In the genomic region with DNA sequence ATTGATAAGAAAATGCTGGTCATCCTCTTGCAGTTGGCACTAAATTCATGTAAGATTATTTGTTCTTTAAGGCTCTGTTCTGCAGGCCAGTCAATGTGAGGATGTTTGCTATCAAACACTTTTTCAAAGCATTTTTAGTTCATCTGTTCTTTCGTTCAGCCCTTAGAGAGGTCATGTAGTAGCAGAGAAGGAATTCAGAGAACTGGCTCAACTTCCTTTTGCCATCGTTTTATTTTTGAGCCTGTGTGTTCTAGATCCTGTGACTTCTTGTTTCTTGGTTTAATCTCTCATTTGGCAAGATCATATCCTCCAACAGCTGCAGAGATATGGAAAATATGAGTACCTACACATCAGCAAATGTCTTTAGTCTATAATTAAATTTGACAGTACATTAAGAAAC, we compare ENCODE assay signal across 16 cellular contexts.
DNase-seq lines count a peak whose midpoint lies in the region; ATAC-seq, FAIRE-seq and TF ChIP-seq lines count a peak whose summit lies in the region.
"Had no signal": no experiment of that assay in that cellular context is flagged by ENCODE, and none has a peak within 500 bp of the region (broad histone marks: within the 10 kb centered on the region; RNA-seq: fewer than 3 reads in every experiment).

No MANE protein-coding gene starts in this region.

- H3K4me3 ChIP-seq in liver (ENCODE audit: low read depth in 1 of 3, low read length in 3 of 3) (no peak overlapping the region), HepG2 (replicated peaks in 1 of 3; ENCODE audit: insufficient read depth in 1 of 3, low read depth in 2 of 3, low read length in 3 of 3) (no peak overlapping the region)
- H3K4me3 ChIP-seq: A549 had no signal

- H3K9ac ChIP-seq in liver (ENCODE audit: low read depth in 1 of 2, low read length in 2 of 2) = no peak overlapping the region
- H3K9ac ChIP-seq in HepG2 (ENCODE audit: insufficient read depth, low read depth, low read length) = no peak overlapping the region

- no TSS peak for BruUV-seq in HepG2 (replicated peaks; lab: Mats Ljungman, UMichigan)

- H3K36me3 Mint-ChIP-seq in T-helper 17 cell (ENCODE audit: low read depth) = peaks cover 2% of the 10 kb centered on the region
- no peaks in the 10 kb centered on the region for H3K36me3 Mint-ChIP-seq in central memory CD8-positive, alpha-beta T cell (ENCODE audit: insufficient read depth)
- H3K36me3 Mint-ChIP-seq in stimulated activated memory B cell treated with anti-CD40 and anti-IgM and Interleukin-4, amounts not matched to agents 10 μg/mL and 1 μg/mL and 100 μg/mL, for 72 hours = no peaks in the 10 kb centered on the region
- H3K36me3 Mint-ChIP-seq in activated naive CD4-positive, alpha-beta T cell treated with anti-CD3 and anti-CD28 coated beads, Interleukin-2, amount 50 U/mL, for 72 hours = peaks cover 24 to 33% of the 10 kb centered on the region in 2 donors
- H3K36me3 Mint-ChIP-seq in activated T-cell treated with anti-CD3 and anti-CD28 coated beads, Interleukin-2, amount 50 U/mL, for 4 hours (ENCODE audit: insufficient read depth) = no peaks in the 10 kb centered on the region

- TF ChIP-seq EP300 in HepG2 (IDR thresholded peaks at IDR 0.05; ENCODE audit: low read depth in 2 of 2, low read length in 2 of 2) = no peak
- no peak for TF ChIP-seq EP300 in HepG2 (CRISPR knock-in tag; IDR thresholded peaks at IDR 0.05; ENCODE audit: borderline replicate concordance)

- H3K4me1 ChIP-seq in liver (ENCODE audit: control insufficient read depth in 4 of 4, insufficient read depth in 4 of 4, low read length in 3 of 4) (peaks cover 0 to 2% (median under 1%) of the 10 kb centered on the region in 4 donors), HepG2 (ENCODE audit: insufficient read depth, low read length) (peaks cover 45% of the 10 kb centered on the region)

- H3K27ac ChIP-seq in liver (ENCODE audit: low read depth in 1 of 2, low read length in 2 of 2) = no peak overlapping the region
- no peak overlapping the region for H3K27ac ChIP-seq in HepG2 (ENCODE audit: extremely low read length, insufficient read depth, low read length)
- H3K27ac ChIP-seq: C4-2B had no signal

- CTCF ChIA-PET in HepG2 (lab: Yijun Ruan, JAX; ENCODE audit: low intra/inter-chr PET ratio, low total read pairs) = no interaction called here

- peaks cover 38% of the 10 kb centered on the region for H3K4me1 Mint-ChIP-seq in T-helper 17 cell
- H3K4me1 Mint-ChIP-seq in central memory CD8-positive, alpha-beta T cell = peaks cover 36% of the 10 kb centered on the region
- H3K4me1 Mint-ChIP-seq in stimulated activated memory B cell treated with anti-CD40 and anti-IgM and Interleukin-4, amounts not matched to agents 10 μg/mL and 1 μg/mL and 100 μg/mL, for 72 hours = peaks cover 44% of the 10 kb centered on the region
- H3K4me1 Mint-ChIP-seq in activated T-cell treated with anti-CD3 and anti-CD28 coated beads, Interleukin-2, amount 50 U/mL, for 4 hours (ENCODE audit: low read depth) = peaks cover 63% of the 10 kb centered on the region

- POLR2A ChIA-PET in HepG2 (lab: Yijun Ruan, JAX) = no interaction called here

- no peak overlapping the region for H3K4me2 ChIP-seq in HepG2 (ENCODE audit: low read depth, low read length)
- H3K4me2 ChIP-seq: A549 had no signal

- no peaks in the 10 kb centered on the region for H3K36me3 ChIP-seq in liver (ENCODE audit: control insufficient read depth in 4 of 4, insufficient read depth in 3 of 4, low read depth in 1 of 4, low read length in 3 of 4)
- H3K36me3 ChIP-seq in HepG2 (replicated peaks in 1 of 2; ENCODE audit: control insufficient read depth in 1 of 2, insufficient read depth in 2 of 2, low read length in 2 of 2) = no peaks in the 10 kb centered on the region

- H3K27me3 ChIP-seq in liver (ENCODE audit: control insufficient read depth in 4 of 4, insufficient read depth in 4 of 4, low read length in 3 of 4) (no peaks in the 10 kb centered on the region), HepG2 (ENCODE audit: control insufficient read depth in 1 of 2, insufficient read depth in 2 of 2, low read length in 2 of 2) (no peaks in the 10 kb centered on the region)

- no peaks in the 10 kb centered on the region for H3K9me3 ChIP-seq in liver (ENCODE audit: control insufficient read depth in 4 of 4, low read length in 3 of 4)
- H3K9me3 ChIP-seq in HepG2 (ENCODE audit: low read length) = 0 out of 2 replicates have a peak, but pooled peaks cover 4% of the 10 kb centered on the region
- H3K9me3 ChIP-seq in T-helper 17 cell (ENCODE audit: control insufficient read depth, low read length, poor library complexity, severe bottlenecking) = no peaks in the 10 kb centered on the region

- ATAC-seq in HepG2 (no peak), T-helper 17 cell (no peak)
- ATAC-seq in central memory CD8-positive, alpha-beta T cell (replicated peaks; ENCODE audit: extremely low read depth, poor library complexity, severe bottlenecking) = no peak
- no peak for ATAC-seq in stimulated activated memory B cell treated with anti-CD40 and anti-IgM and Interleukin-4, amounts not matched to agents 10 μg/mL and 1 μg/mL and 100 μg/mL, for 72 hours
- no peak for ATAC-seq in activated naive CD4-positive, alpha-beta T cell treated with anti-CD3 and anti-CD28 coated beads, Interleukin-2, amount 50 U/mL, for 72 hours
- ATAC-seq in activated T-cell treated with anti-CD3 and anti-CD28 coated beads, Interleukin-2, amount 50 U/mL, for 4 hours = no peak
- ATAC-seq: A549 had no signal

- in situ Hi-C loops in HepG2 (cut with HindIII; ENCODE audit: extremely low pct_ligation_motif_present, low pct_unique_long_range_greater_than_20kb) = no loop called here

- no peaks in the 10 kb centered on the region for H3K79me2 ChIP-seq in HepG2 (ENCODE audit: insufficient read depth, low read length)

- H3K27me3 Mint-ChIP-seq in T-helper 17 cell = no peaks in the 10 kb centered on the region
- H3K27me3 Mint-ChIP-seq in central memory CD8-positive, alpha-beta T cell = no peaks in the 10 kb centered on the region
- H3K27me3 Mint-ChIP-seq in stimulated activated memory B cell treated with anti-CD40 and anti-IgM and Interleukin-4, amounts not matched to agents 10 μg/mL and 1 μg/mL and 100 μg/mL, for 72 hours = no peaks in the 10 kb centered on the region
- H3K27me3 Mint-ChIP-seq in activated T-cell treated with anti-CD3 and anti-CD28 coated beads, Interleukin-2, amount 50 U/mL, for 4 hours (ENCODE audit: low read depth) = no peaks in the 10 kb centered on the region

- TF ChIP-seq RAD21 in liver (IDR thresholded peaks at IDR 0.05) (no peak), HepG2 (CRISPR knock-in tag; IDR thresholded peaks at IDR 0.05) (no peak)

- TF ChIP-seq CTCF in liver (IDR thresholded peaks at IDR 0.05; ENCODE audit: low read depth, low read length, missing input control) = no peak
- TF ChIP-seq CTCF in HepG2 (CRISPR knock-in tag; IDR thresholded peaks at IDR 0.05) = no peak

- H2AFZ ChIP-seq in HepG2 (ENCODE audit: low read length) = no peak overlapping the region

- peak overlapping the region; percentile 94 for H3K27ac Mint-ChIP-seq in T-helper 17 cell
- H3K27ac Mint-ChIP-seq in central memory CD8-positive, alpha-beta T cell (ENCODE audit: low read depth) = peak overlapping the region; percentile 80
- H3K27ac Mint-ChIP-seq in stimulated activated memory B cell treated with anti-CD40 and anti-IgM and Interleukin-4, amounts not matched to agents 10 μg/mL and 1 μg/mL and 100 μg/mL, for 72 hours = peak overlapping the region; percentile 86
- no peak overlapping the region for H3K27ac Mint-ChIP-seq in activated naive CD4-positive, alpha-beta T cell treated with anti-CD3 and anti-CD28 coated beads, Interleukin-2, amount 50 U/mL, for 72 hours

- H3K4me3 Mint-ChIP-seq in T-helper 17 cell = no peak overlapping the region
- H3K4me3 Mint-ChIP-seq in central memory CD8-positive, alpha-beta T cell = no peak overlapping the region
- H3K4me3 Mint-ChIP-seq in stimulated activated memory B cell treated with anti-CD40 and anti-IgM and Interleukin-4, amounts not matched to agents 10 μg/mL and 1 μg/mL and 100 μg/mL, for 72 hours = peak overlapping the region; percentile 11
- no peak overlapping the region for H3K4me3 Mint-ChIP-seq in activated T-cell treated with anti-CD3 and anti-CD28 coated beads, Interleukin-2, amount 50 U/mL, for 4 hours

- FAIRE-seq in HepG2 (lab: Jason Lieb, UNC) = no peak
- FAIRE-seq: A549 had no signal

- no peak for DNase-seq in HepG2 (ENCODE audit: low spot score)
- DNase-seq in T-helper 17 cell = no peak
- DNase-seq in central memory CD8-positive, alpha-beta T cell (ENCODE audit: low spot score in 2 of 2) = no peak
- no peak for DNase-seq in activated naive CD4-positive, alpha-beta T cell treated with anti-CD3 and anti-CD28 coated beads, Interleukin-2, amount 50 U/mL, for 72 hours (ENCODE audit: low spot score in 2 of 2)
- DNase-seq in foreskin melanocyte = no peak
- DNase-seq in activated T-cell treated with anti-CD3 and anti-CD28 coated beads, Interleukin-2, amount 50 U/mL, for 4 hours = no peak
- DNase-seq: H7, NCI-H1105, NCI-H187, NCI-H345, NCI-H526 treated with DMSO at 0.1 percent for 48 hours, SIG-M5 had no signal

- 66% methylated on average over 2 of the region's 2 CpGs for WGBS in liver
- WGBS in HepG2 (ENCODE audit: low lambda C conversion rate) = 87% methylated on average over 2 of the region's 2 CpGs

- intact Hi-C loops in HepG2 (cut with micrococcal nuclease; ENCODE audit: unreplicated experiment) = loop anchor here (10.0 kb wide), 1 partner anchor 355 kb away; no protein-coding TSS in a partner anchor

- H3K9me3 Mint-ChIP-seq in central memory CD8-positive, alpha-beta T cell = peaks cover 4% of the 10 kb centered on the region
- peaks cover 6% of the 10 kb centered on the region for H3K9me3 Mint-ChIP-seq in stimulated activated memory B cell treated with anti-CD40 and anti-IgM and Interleukin-4, amounts not matched to agents 10 μg/mL and 1 μg/mL and 100 μg/mL, for 72 hours
- peaks cover 3 to 10% of the 10 kb centered on the region in 2 donors for H3K9me3 Mint-ChIP-seq in activated naive CD4-positive, alpha-beta T cell treated with anti-CD3 and anti-CD28 coated beads, Interleukin-2, amount 50 U/mL, for 72 hours
- H3K9me3 Mint-ChIP-seq in activated T-cell treated with anti-CD3 and anti-CD28 coated beads, Interleukin-2, amount 50 U/mL, for 4 hours = peaks cover 8% of the 10 kb centered on the region

- H4K20me1 ChIP-seq in HepG2 (ENCODE audit: insufficient read depth, low read length) = no peaks in the 10 kb centered on the region

- TF ChIP-seq POLR2A in HepG2 (IDR thresholded peaks at IDR 0.05; ENCODE audit: insufficient read depth in 1 of 2, low read depth in 2 of 2, low read length in 2 of 2) = no peak

TF ChIP-seq in liver, 16 proteins besides CTCF, POLR2A, EP300 and RAD21:
- TF ChIP-seq HNF4A (conservative IDR thresholded peaks at IDR 0.05) = no peak
- peak; percentile 82 for TF ChIP-seq NR2F2 (IDR thresholded peaks at IDR 0.05)

TF ChIP-seq in HepG2, 621 proteins besides CTCF, POLR2A, EP300 and RAD21 (continues in another document):
- TF ChIP-seq, protein P1, sequence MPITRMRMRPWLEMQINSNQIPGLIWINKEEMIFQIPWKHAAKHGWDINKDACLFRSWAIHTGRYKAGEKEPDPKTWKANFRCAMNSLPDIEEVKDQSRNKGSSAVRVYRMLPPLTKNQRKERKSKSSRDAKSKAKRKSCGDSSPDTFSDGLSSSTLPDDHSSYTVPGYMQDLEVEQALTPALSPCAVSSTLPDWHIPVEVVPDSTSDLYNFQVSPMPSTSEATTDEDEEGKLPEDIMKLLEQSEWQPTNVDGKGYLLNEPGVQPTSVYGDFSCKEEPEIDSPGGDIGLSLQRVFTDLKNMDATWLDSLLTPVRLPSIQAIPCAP (CRISPR knock-in tag; IDR thresholded peaks at IDR 0.05; ENCODE audit: low read depth) = no peak

Comparison
In these comparisons a context has a peak if more than half of its experiments do, and no peak if none do; other contexts are left out.
1. H3K27ac Mint-ChIP-seq: peak in T-helper 17 cell (single experiment), central memory CD8-positive, alpha-beta T cell (single experiment) and stimulated activated memory B cell treated with anti-CD40 and anti-IgM and Interleukin-4, amounts not matched to agents 10 μg/mL and 1 μg/mL and 100 μg/mL, for 72 hours (single experiment); none in activated naive CD4-positive, alpha-beta T cell treated with anti-CD3 and anti-CD28 coated beads, Interleukin-2, amount 50 U/mL, for 72 hours (0 of 2).